15 cellular contexts compared by ENCODE assay signal in the genomic region with DNA sequence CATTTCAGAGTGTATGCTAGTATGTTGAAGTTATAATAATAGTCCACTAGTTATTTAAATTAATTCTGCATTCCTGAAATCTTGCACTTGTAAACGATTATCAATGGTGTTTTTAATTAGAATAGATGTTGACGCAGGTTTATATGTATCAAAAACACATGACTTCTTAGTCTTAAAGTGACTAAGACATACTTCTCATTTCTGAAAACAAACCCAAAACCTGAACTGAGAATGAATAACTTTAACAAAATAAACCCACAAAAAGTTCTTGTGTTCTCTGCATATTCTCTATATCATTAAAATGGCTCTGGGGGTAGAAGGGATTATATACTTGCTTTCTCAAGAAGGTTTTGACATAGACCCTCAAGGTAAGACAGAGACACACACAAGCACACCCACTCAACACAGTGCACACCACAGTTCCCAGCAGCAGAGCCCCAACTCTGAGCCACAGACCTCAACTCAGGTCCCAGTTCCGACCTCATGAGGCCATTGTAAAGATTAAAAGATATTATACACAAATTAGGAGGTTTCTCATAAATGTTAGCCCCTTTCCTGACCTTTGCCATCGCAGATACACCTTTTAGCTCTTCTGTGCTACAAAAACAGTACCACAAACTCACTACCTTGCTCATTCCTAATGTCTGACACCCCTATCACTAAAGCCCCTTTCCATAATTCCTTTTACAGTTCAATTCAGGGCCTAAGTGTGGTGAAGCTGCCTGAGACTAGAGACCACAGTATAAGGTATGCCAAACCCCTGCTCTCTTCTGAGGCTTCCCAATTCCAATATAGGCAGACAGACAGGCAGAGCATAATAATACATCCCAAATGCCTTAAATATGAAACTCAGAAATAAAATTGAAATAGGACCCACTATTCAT.
A peak's percentile ranks its signal among the peaks of the same experiment; 100 is the strongest.
DNase-seq lines count a peak whose midpoint lies in the region; ATAC-seq and TF ChIP-seq lines count a peak whose summit lies in the region.
"Had no signal": no experiment of that assay in that cellular context is flagged by ENCODE, and none has a peak within 500 bp of the region (broad histone marks: within the 10 kb centered on the region; RNA-seq: fewer than 3 reads in every experiment).

No MANE protein-coding gene starts in this region.

- H3K9me3 ChIP-seq in effector memory CD4-positive, alpha-beta T cell (ENCODE audit: control insufficient read depth, low read length) = no peaks in the 10 kb centered on the region
- H3K9me3 ChIP-seq: esophagus squamous epithelium, right lobe of liver had no signal

- H3K27ac ChIP-seq in coronary artery = no peak overlapping the region
- no peak overlapping the region for H3K27ac ChIP-seq in effector memory CD4-positive, alpha-beta T cell (ENCODE audit: insufficient read depth, low read length, poor library complexity, severe bottlenecking)
- H3K27ac ChIP-seq: esophagus squamous epithelium, right lobe of liver had no signal

- no peaks in the 10 kb centered on the region for H3K9me3 Mint-ChIP-seq in activated T-helper 17 cell treated with anti-CD3 and anti-CD28 coated beads, Interleukin-2, amount 50 U/mL, for 72 hours

- H3K4me1 ChIP-seq in effector memory CD4-positive, alpha-beta T cell (ENCODE audit: control insufficient read depth, insufficient read depth, low read length, poor library complexity, severe bottlenecking) = no peaks in the 10 kb centered on the region
- H3K4me1 ChIP-seq: esophagus squamous epithelium, right lobe of liver had no signal

- peaks cover 10% of the 10 kb centered on the region for H3K4me1 Mint-ChIP-seq in activated T-helper 17 cell treated with anti-CD3 and anti-CD28 coated beads, Interleukin-2, amount 50 U/mL, for 72 hours

- TF ChIP-seq CTCF in coronary artery (IDR thresholded peaks at IDR 0.05) = no peak

- no peaks in the 10 kb centered on the region for H3K36me3 Mint-ChIP-seq in activated T-helper 17 cell treated with anti-CD3 and anti-CD28 coated beads, Interleukin-2, amount 50 U/mL, for 72 hours (ENCODE audit: low read depth)

- no peak overlapping the region for H3K4me3 Mint-ChIP-seq in activated T-helper 17 cell treated with anti-CD3 and anti-CD28 coated beads, Interleukin-2, amount 50 U/mL, for 72 hours

- no peaks in the 10 kb centered on the region for H3K27me3 ChIP-seq in effector memory CD4-positive, alpha-beta T cell (replicated peaks; ENCODE audit: control insufficient read depth, insufficient read depth, low read length, poor library complexity, severe bottlenecking)
- H3K27me3 ChIP-seq: esophagus squamous epithelium, right lobe of liver had no signal

- DNase-seq in activated T-cell treated with anti-CD3 and anti-CD28 coated beads for 24 hours (ENCODE audit: low read depth) (peak; percentile 7), activated T-cell treated with anti-CD3 and anti-CD28 coated beads for 4 hours (no peak), coronary artery (ENCODE audit: low spot score) (no peak)
- DNase-seq in stimulated activated CD8-positive, alpha-beta memory T cell treated with anti-CD3 and anti-CD28 coated beads, Interleukin-7, amount 100 ng/mL, for 48 hours (ENCODE audit: extremely low read depth in 1 of 2, low read depth in 1 of 2) = peak; percentile 14 to 43
- DNase-seq in effector memory CD4-positive, alpha-beta T cell = no peak
- DNase-seq: ACHN, cerebellar nuclear complex, DMS79, esophagus squamous epithelium, HCEC 1CT, NCI-H187 treated with DMSO at 0.1 percent for 48 hours, right lobe of liver had no signal

- no peak overlapping the region for H3K4me3 ChIP-seq in coronary artery
- H3K4me3 ChIP-seq in effector memory CD4-positive, alpha-beta T cell (ENCODE audit: insufficient read depth, low read depth, low read length, poor library complexity, severe bottlenecking) = no peak overlapping the region
- H3K4me3 ChIP-seq: esophagus squamous epithelium, right lobe of liver had no signal

- no peak overlapping the region for H3K27ac Mint-ChIP-seq in activated T-helper 17 cell treated with anti-CD3 and anti-CD28 coated beads, Interleukin-2, amount 50 U/mL, for 72 hours

- peak; percentile 83 for ATAC-seq in HG02870 (IDR thresholded peaks at IDR 0.05; ENCODE audit: unreplicated experiment)
- peak; percentile 77 for ATAC-seq in activated T-helper 17 cell treated with anti-CD3 and anti-CD28 coated beads, Interleukin-2, amount 50 U/mL, for 72 hours (replicated peaks)
- ATAC-seq in HG03571 (IDR thresholded peaks at IDR 0.05; ENCODE audit: unreplicated experiment) = no peak
- ATAC-seq: right lobe of liver had no signal

- H3K27me3 Mint-ChIP-seq in activated T-helper 17 cell treated with anti-CD3 and anti-CD28 coated beads, Interleukin-2, amount 50 U/mL, for 72 hours = no peaks in the 10 kb centered on the region

- no peaks in the 10 kb centered on the region for H3K36me3 ChIP-seq in effector memory CD4-positive, alpha-beta T cell (ENCODE audit: control insufficient read depth, insufficient read depth, low read length)
- H3K36me3 ChIP-seq: esophagus squamous epithelium, right lobe of liver had no signal

Comparison
In these comparisons a context has a peak if more than half of its experiments do, and no peak if none do; other contexts are left out.
1. DNase-seq: peak in activated T-cell treated with anti-CD3 and anti-CD28 coated beads for 24 hours (single experiment) and stimulated activated CD8-positive, alpha-beta memory T cell treated with anti-CD3 and anti-CD28 coated beads, Interleukin-7, amount 100 ng/mL, for 48 hours (2 of 2); none in activated T-cell treated with anti-CD3 and anti-CD28 coated beads for 4 hours (single experiment), coronary artery (single experiment) and effector memory CD4-positive, alpha-beta T cell (0 of 3).